8 cellular contexts compared by ENCODE assay signal in genomic region chr18:31241900-31242409, GRCh38.
DNase-seq lines count a peak whose midpoint lies in the region; ATAC-seq and TF ChIP-seq lines count a peak whose summit lies in the region.

No MANE protein-coding gene starts in this region.

- H3K9me3 ChIP-seq in thyroid gland: no peaks in the 10 kb centered on the region

- 56 to 65% methylated on average over 2 of the region's 2 CpGs for WGBS in thyroid gland, 2 donors

- peak overlapping the region in 1 of 3 donors; percentile 48 for H3K27ac ChIP-seq in thyroid gland

- H3K4me3 ChIP-seq in fibroblast of pulmonary artery (replicated peaks; ENCODE audit: low read depth, low read length) (no peak overlapping the region), thyroid gland (replicated peaks in 1 of 3) (no peak overlapping the region)

- intact Hi-C loops in thyroid gland (cut with DNase I): no loop called here

- ATAC-seq in GM21529 (IDR thresholded peaks at IDR 0.05; ENCODE audit: unreplicated experiment): no peak

- DNase-seq in DMS 273 (lab: John Stamatoyannopoulos, UW; ENCODE audit: unreplicated experiment) (peak; percentile 39), DMS 273 treated with DMSO at 0.1 percent for 48 hours (lab: John Stamatoyannopoulos, UW) (no peak), NCI-H226 (peak; percentile 70), fibroblast of pulmonary artery (ENCODE audit: low read depth) (peak; percentile 29), thyroid gland (peak; percentile 24 to 42), T-helper 9 cell (no peak), NCI-H2196 (lab: John Stamatoyannopoulos, UW; ENCODE audit: unreplicated experiment) (no peak)

- TF ChIP-seq POLR2A in thyroid gland (IDR thresholded peaks at IDR 0.05): no peak

- no peaks in the 10 kb centered on the region for H3K27me3 ChIP-seq in thyroid gland

- H3K36me3 ChIP-seq in thyroid gland: no peaks in the 10 kb centered on the region

- peaks cover 25 to 48% of the 10 kb centered on the region in 2 donors for H3K4me1 ChIP-seq in thyroid gland

- peak; percentile 62 for TF ChIP-seq CTCF in fibroblast of pulmonary artery (IDR thresholded peaks at IDR 0.05; ENCODE audit: low read length, missing control alignments)
- TF ChIP-seq CTCF in thyroid gland (IDR thresholded peaks at IDR 0.05): peak in 5 of 6 experiments; percentile 25 to 49 (median 44)

Comparison
In these comparisons a context has a peak if more than half of its experiments do, and no peak if none do; other contexts are left out.
1. DNase-seq: peak in DMS 273 (single experiment), NCI-H226 (single experiment), fibroblast of pulmonary artery (single experiment) and thyroid gland (2 of 2); none in DMS 273 treated with DMSO at 0.1 percent for 48 hours (single experiment), T-helper 9 cell (single experiment) and NCI-H2196 (single experiment).